Comparison of ENCODE assay signal across 29 cellular contexts in genomic region chr3:177983341-177983740, GRCh38.
"Had no signal": no experiment of that assay in that cellular context is flagged by ENCODE, and none has a peak within 500 bp of the region (broad histone marks: within the 10 kb centered on the region; RNA-seq: fewer than 3 reads in every experiment).

No MANE protein-coding gene starts in this region.

- ATAC-seq: activated CD4-positive, CD25-positive, alpha-beta regulatory T cell treated with anti-CD3 and anti-CD28 coated beads, Interleukin-2, amount 50 U/mL, for 24 hours; activated CD8-positive, alpha-beta T cell treated with anti-CD3 and anti-CD28 coated beads for 36 hours; activated T-cell treated with anti-CD3 and anti-CD28 coated beads, Interleukin-2, amount 50 U/mL, for 4 hours; activated T-helper 17 cell treated with anti-CD3 and anti-CD28 coated beads, Interleukin-2, amount 50 U/mL, for 72 hours; body of pancreas; effector memory CD8-positive, alpha-beta T cell; foreskin keratinocyte; gastrocnemius medialis; heart right ventricle; T-helper 17 cell had no signal

- DNase-seq: activated B cell treated with CpG ODN at 0.5 μM for 24 hours; activated CD4-positive, alpha-beta T cell treated with anti-CD3 and anti-CD28 coated beads for 48 hours; activated CD4-positive, alpha-beta T cell treated with anti-CD3 and anti-CD28 coated beads, Interleukin-2, amount 50 U/mL, for 1 hour; activated CD4-positive, alpha-beta T cell treated with anti-CD3 and anti-CD28 coated beads, Interleukin-2, amount 50 U/mL, for 48 hours; activated CD8-positive, alpha-beta memory T cell treated with anti-CD3 and anti-CD28 coated beads for 24 hours; activated CD8-positive, alpha-beta T cell treated with anti-CD3 and anti-CD28 coated beads for 36 hours; activated effector memory CD4-positive, alpha-beta T cell treated with Interleukin-2 at 50 U/mL for 16 hours; activated gamma-delta T cell treated with Interleukin-2 at 50 U/mL for 16 hours; activated naive CD4-positive, alpha-beta T cell treated with anti-CD3 and anti-CD28 coated beads, Interleukin-2, amount 50 U/mL, for 16 hours; activated naive CD4-positive, alpha-beta T cell treated with Interleukin-2 at 50 U/mL for 16 hours; activated T-cell treated with anti-CD3 and anti-CD28 coated beads, Interleukin-2, amount 50 U/mL, for 4 hours; body of pancreas; caudate nucleus; cortex of kidney; dermis blood vessel endothelial cell; effector CD4-positive, alpha-beta T cell; effector memory CD8-positive, alpha-beta T cell; erythroblast; foreskin keratinocyte; gastrocnemius medialis; heart right ventricle; T-helper 1 cell; T-helper 17 cell; T1000; WERI-Rb-1 had no signal

- H3K27me3 ChIP-seq: ascending aorta, body of pancreas, esophagus muscularis mucosa, foreskin keratinocyte, gastrocnemius medialis, heart right ventricle had no signal

- H3K9me3 ChIP-seq: ascending aorta, body of pancreas, esophagus muscularis mucosa, gastrocnemius medialis, heart right ventricle had no signal

- H3K4me3 ChIP-seq: ascending aorta, body of pancreas, esophagus muscularis mucosa, gastrocnemius medialis, heart right ventricle had no signal

- H3K4me1 ChIP-seq: ascending aorta, body of pancreas, gastrocnemius medialis, heart right ventricle had no signal

- H3K27ac ChIP-seq: ascending aorta, body of pancreas, esophagus muscularis mucosa, foreskin keratinocyte, gastrocnemius medialis, heart right ventricle, WERI-Rb-1 had no signal

- H3K36me3 ChIP-seq: ascending aorta, esophagus muscularis mucosa, gastrocnemius medialis, heart right ventricle, WERI-Rb-1 had no signal
